Comparison of ENCODE assay signal across 21 cellular contexts in genomic region chr17:10807704-10808128, GRCh38. TPM values are rescaled to one million over a fixed set of nuclear protein-coding genes. Genes with fewer than 3 reads are reported as not detected.
DNase-seq lines count a peak whose midpoint lies in the region; ATAC-seq and TF ChIP-seq lines count a peak whose summit lies in the region.
"Had no signal": no experiment of that assay in that cellular context is flagged by ENCODE, and none has a peak within 500 bp of the region (broad histone marks: within the 10 kb centered on the region; RNA-seq: fewer than 3 reads in every experiment).

No MANE protein-coding gene starts in this region.

- no peak overlapping the region for H3K27ac Mint-ChIP-seq in GM23338
- H3K27ac Mint-ChIP-seq in stimulated activated effector memory CD8-positive, alpha-beta T cell treated with anti-CD3 and anti-CD28 coated beads, Interleukin-12 subunit alpha, Interleukin-12 subunit beta, amount 100 ng/mL, for 72 hours: no peak overlapping the region
- H3K27ac Mint-ChIP-seq: CD4-positive, CD25-positive, alpha-beta regulatory T cell; H9; IgD-negative memory B cell had no signal

- no peaks in the 10 kb centered on the region for H3F3A ChIP-seq in GM23338 (replicated peaks; ENCODE audit: low read depth)

- H3K4me1 Mint-ChIP-seq in GM23338: peaks cover 7% of the 10 kb centered on the region; the same call in 2 of the 3 replicates
- H3K4me1 Mint-ChIP-seq in stimulated activated effector memory CD8-positive, alpha-beta T cell treated with anti-CD3 and anti-CD28 coated beads, Interleukin-12 subunit alpha, Interleukin-12 subunit beta, amount 100 ng/mL, for 72 hours: no peaks in the 10 kb centered on the region
- H3K4me1 Mint-ChIP-seq: CD4-positive, CD25-positive, alpha-beta regulatory T cell had no signal

- H3K36me3 Mint-ChIP-seq in GM23338 (ENCODE audit: low read depth): no peaks in the 10 kb centered on the region; the same call in 2 of the 3 replicates
- H3K36me3 Mint-ChIP-seq in stimulated activated effector memory CD8-positive, alpha-beta T cell treated with anti-CD3 and anti-CD28 coated beads, Interleukin-12 subunit alpha, Interleukin-12 subunit beta, amount 100 ng/mL, for 72 hours: no peaks in the 10 kb centered on the region
- H3K36me3 Mint-ChIP-seq: CD4-positive, CD25-positive, alpha-beta regulatory T cell; IgD-negative memory B cell had no signal

- H3K4me3 ChIP-seq in GM23338: no peak overlapping the region
- no peak overlapping the region for H3K4me3 ChIP-seq in SJCRH30
- H3K4me3 ChIP-seq: SK-N-MC had no signal

- no peaks in the 10 kb centered on the region for H3K36me3 ChIP-seq in GM23338 (ENCODE audit: insufficient read depth)
- no peaks in the 10 kb centered on the region for H3K36me3 ChIP-seq in SJCRH30

- DNase-seq in GM23338 (ENCODE audit: low spot score): peak; percentile 16
- peak; percentile 62 for DNase-seq in RKO (ENCODE audit: low spot score)
- DNase-seq in stimulated activated effector memory CD8-positive, alpha-beta T cell treated with anti-CD3 and anti-CD28 coated beads, Interleukin-12 subunit alpha, Interleukin-12 subunit beta, amount 100 ng/mL, for 72 hours (ENCODE audit: low spot score in 2 of 2): no peak
- DNase-seq in SJCRH30: no peak
- no peak for DNase-seq in NCI-H524 (lab: John Stamatoyannopoulos, UW)
- no peak for DNase-seq in stimulated activated naive CD4-positive, alpha-beta T cell (lab: John Stamatoyannopoulos, UW)
- DNase-seq: CD4-positive, CD25-positive, alpha-beta regulatory T cell; H9; Karpas-422; MV-4-11; NCI-H1694; NCI-H2081 treated with DMSO at 0.1 percent for 48 hours; NCI-H2171 treated with DMSO at 0.1 percent for 48 hours; NCI-H526 treated with DMSO at 0.1 percent for 48 hours; OCI-M1; Right ventricle myocardium superior had no signal

- H4K20me1 ChIP-seq in GM23338 (replicated peaks; ENCODE audit: insufficient read depth): no peaks in the 10 kb centered on the region

- H2AFZ ChIP-seq in GM23338: no peak overlapping the region

- peaks cover 3% of the 10 kb centered on the region for H3K27me3 Mint-ChIP-seq in GM23338 (ENCODE audit: insufficient read depth, low read depth, poor library complexity)
- H3K27me3 Mint-ChIP-seq: CD4-positive, CD25-positive, alpha-beta regulatory T cell had no signal

- ATAC-seq in GM23338: no peak
- peak; percentile 94 for ATAC-seq in esophagus mucosa
- peak; percentile 35 for ATAC-seq in stimulated activated effector memory CD8-positive, alpha-beta T cell treated with anti-CD3 and anti-CD28 coated beads, Interleukin-12 subunit alpha, Interleukin-12 subunit beta, amount 100 ng/mL, for 72 hours

- no peaks in the 10 kb centered on the region for H3K27me3 ChIP-seq in GM23338 (ENCODE audit: insufficient read depth)
- H3K27me3 ChIP-seq in SJCRH30: no peaks in the 10 kb centered on the region

- H3K9me3 ChIP-seq in SJCRH30 (replicated peaks): no peaks in the 10 kb centered on the region

- no peak overlapping the region for H3K27ac ChIP-seq in GM23338 (ENCODE audit: low read depth)
- no peak overlapping the region for H3K27ac ChIP-seq in SJCRH30
- H3K27ac ChIP-seq: SK-N-MC had no signal

- H3K4me2 ChIP-seq in GM23338: no peak overlapping the region

- TF ChIP-seq CTCF in GM23338 (conservative IDR thresholded peaks at IDR 0.05; ENCODE audit: low read depth in 2 of 2): no peak

- no peak overlapping the region for H3K4me3 Mint-ChIP-seq in GM23338
- no peak overlapping the region for H3K4me3 Mint-ChIP-seq in stimulated activated effector memory CD8-positive, alpha-beta T cell treated with anti-CD3 and anti-CD28 coated beads, Interleukin-12 subunit alpha, Interleukin-12 subunit beta, amount 100 ng/mL, for 72 hours
- H3K4me3 Mint-ChIP-seq: CD4-positive, CD25-positive, alpha-beta regulatory T cell; H9; IgD-negative memory B cell had no signal

- H3K4me1 ChIP-seq in GM23338 (ENCODE audit: insufficient read depth) (no peaks in the 10 kb centered on the region), SJCRH30 (no peaks in the 10 kb centered on the region)

- H3K9me3 Mint-ChIP-seq in GM23338: no peaks in the 10 kb centered on the region; the same call in 2 of the 3 replicates
- H3K9me3 Mint-ChIP-seq in stimulated activated effector memory CD8-positive, alpha-beta T cell treated with anti-CD3 and anti-CD28 coated beads, Interleukin-12 subunit alpha, Interleukin-12 subunit beta, amount 100 ng/mL, for 72 hours: no peaks in the 10 kb centered on the region
- H3K9me3 Mint-ChIP-seq: H9 had no signal

- H3K9me2 ChIP-seq in GM23338 (ENCODE audit: insufficient read depth): no peaks in the 10 kb centered on the region

- H3K79me2 ChIP-seq in GM23338 (replicated peaks; ENCODE audit: insufficient read depth): no peaks in the 10 kb centered on the region

TF ChIP-seq in GM23338, 12 proteins besides CTCF, POLR2A, EP300 and RAD21:
- TF ChIP-seq ZNF462 (CRISPR knock-in tag; IDR thresholded peaks at IDR 0.05) (no peak), ETS1 (IDR thresholded peaks at IDR 0.05) (no peak), CREB1 (CRISPR knock-in tag; IDR thresholded peaks at IDR 0.05; ENCODE audit: low read depth) (peak; percentile 57; the same call in 1 of the 2 replicates)

RNA-seq across cellular contexts. Expression of gene TMEM238L, which starts 3.8 kb away (rescaled TPM):
- total RNA-seq in GM23338 (2014; rRNA removed; shearing (Covaris generic)): not detected in 2 replicates
- polyA plus RNA-seq in GM23338 (2016; fragmentation: Nextera tagmentation; extraction: Ambion mirVana): not detected in 2 replicates
- 2.3 TPM for total RNA-seq in esophagus mucosa
- not detected in 2 replicates for total RNA-seq in SJCRH30 (2014; rRNA removed; shearing (Covaris generic))
- total RNA-seq: CD4-positive, CD25-positive, alpha-beta regulatory T cell; H9; M059J; Right ventricle myocardium superior had no signal
- polyA plus RNA-seq: BJ; CD4-positive, CD25-positive, alpha-beta regulatory T cell; IgD-negative memory B cell had no signal

RNA-seq across cellular contexts. Expression of gene PIRT, which starts 30.2 kb away (rescaled TPM):
- total RNA-seq in GM23338 (2014; rRNA removed; shearing (Covaris generic)): not detected in 2 replicates
- not detected in 2 replicates for polyA plus RNA-seq in GM23338 (2016; fragmentation: Nextera tagmentation; extraction: Ambion mirVana)
- not detected for total RNA-seq in esophagus mucosa
- total RNA-seq in SJCRH30 (2014; rRNA removed; shearing (Covaris generic)): not detected in 2 replicates
- total RNA-seq: CD4-positive, CD25-positive, alpha-beta regulatory T cell; H9; M059J; Right ventricle myocardium superior had no signal
- polyA plus RNA-seq: BJ; CD4-positive, CD25-positive, alpha-beta regulatory T cell; IgD-negative memory B cell had no signal

Comparison
In these comparisons a context has a peak if more than half of its experiments do, and no peak if none do; other contexts are left out.
1. DNase-seq: peak in GM23338 (single experiment) and RKO (single experiment); none in stimulated activated effector memory CD8-positive, alpha-beta T cell treated with anti-CD3 and anti-CD28 coated beads, Interleukin-12 subunit alpha, Interleukin-12 subunit beta, amount 100 ng/mL, for 72 hours (0 of 2), SJCRH30 (0 of 2), NCI-H524 (0 of 2) and stimulated activated naive CD4-positive, alpha-beta T cell (0 of 6).